29 cellular contexts compared by ENCODE assay signal in genomic region chr2:96802721-96803120, GRCh38.
"Had no signal": no experiment of that assay in that cellular context is flagged by ENCODE, and none has a peak within 500 bp of the region (broad histone marks: within the 10 kb centered on the region; RNA-seq: fewer than 3 reads in every experiment).

No MANE protein-coding gene starts in this region.

- H3K4me3 ChIP-seq: adrenal gland, body of pancreas, breast epithelium, MG63, Peyer's patch, SJSA1 had no signal

- H3K27me3 ChIP-seq: adrenal gland, body of pancreas, breast epithelium, MG63, Peyer's patch, SJSA1 had no signal

- H3K9me3 ChIP-seq: adrenal gland, body of pancreas, breast epithelium, MG63, Peyer's patch had no signal

- H3K27ac ChIP-seq: adrenal gland, body of pancreas, WERI-Rb-1 had no signal

- H3K36me3 ChIP-seq: breast epithelium, MG63 had no signal

- ATAC-seq: body of pancreas, PC-3 had no signal

- DNase-seq: activated CD4-positive, alpha-beta T cell treated with anti-CD3 and anti-CD28 coated beads, Interleukin-2, amount 50 U/mL, for 1 hour; activated CD8-positive, alpha-beta memory T cell treated with anti-CD3 and anti-CD28 coated beads, Interleukin-2, amount 50 U/mL, for 4 hours; activated gamma-delta T cell treated with Interleukin-2 at 50 U/mL for 16 hours; activated T-cell treated with anti-CD3 and anti-CD28 coated beads for 4 hours; adrenal gland; body of pancreas; Kasumi-1; KG1; MG63; NCI-H1048; NCI-H1105 treated with DMSO at 0.1 percent for 48 hours; NCI-H1436; NCI-H1694; NCI-H1930; NCI-H2081 treated with DMSO at 0.1 percent for 48 hours; NCI-H226; NCI-H446 treated with DMSO at 0.1 percent for 48 hours; NCI-H526; NCI-H748 treated with DMSO at 0.1 percent for 48 hours; NK-92 treated with Interleukin-12 subunit alpha and Interleukin-12 subunit beta, amount 100 ng/mL, for 24 hours; PC-3; RPMI8226; SHP77 treated with DMSO at 0.1 percent for 48 hours; SW 1271; T-helper 9 cell; WERI-Rb-1 had no signal

- H3K4me1 ChIP-seq: breast epithelium, SJSA1 had no signal
